8 cellular contexts compared by ENCODE assay signal in the genomic region with DNA sequence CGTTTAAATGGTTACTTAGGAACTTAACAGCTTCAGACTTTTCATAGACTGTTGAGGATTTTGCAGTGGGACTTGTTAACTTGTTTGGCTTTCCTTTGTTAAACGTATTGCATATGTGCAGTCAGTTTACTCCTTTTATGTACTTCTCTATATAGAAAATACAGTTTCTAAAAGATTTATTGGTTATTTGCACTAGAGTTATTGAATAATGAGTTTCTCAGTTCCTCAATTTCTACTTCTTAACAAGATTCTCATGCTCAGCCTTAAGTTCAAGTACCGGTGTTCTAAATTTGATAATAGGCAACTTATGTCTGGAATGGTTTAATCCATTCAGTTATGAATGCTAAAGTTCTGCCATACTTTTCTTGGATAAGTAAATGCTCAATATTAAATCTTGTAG. TPM values are rescaled to one million over a fixed set of nuclear protein-coding genes. Genes with fewer than 3 reads are reported as not detected.
DNase-seq lines count a peak whose midpoint lies in the region; ATAC-seq and TF ChIP-seq lines count a peak whose summit lies in the region.

No MANE protein-coding gene starts in this region.

- CTCF ChIA-PET in activated CD8-positive, alpha-beta memory T cell treated with anti-CD3 and anti-CD28 coated beads, Interleukin-2, amount 10 ng/mL, durations not matched to agents 7 days and 5 days (lab: Charles Lee), result interaction anchor here (0.8 to 2.2 kb wide), 2 partner anchors 48 to 185 kb away, joined by 3 to 6 read pairs; no protein-coding TSS in a partner anchor

- H3K4me1 Mint-ChIP-seq in activated CD8-positive, alpha-beta memory T cell treated with anti-CD3 and anti-CD28 coated beads, Interleukin-2, amount 10 ng/mL, durations not matched to agents 7 days and 5 days, result peaks cover 48% of the 10 kb centered on the region

- H3K9me3 ChIP-seq in thyroid gland, result no peaks in the 10 kb centered on the region

- H3K4me3 ChIP-seq in thyroid gland (replicated peaks in 1 of 3), result peak overlapping the region; percentile 53 to 95 (median 81)

- no peak for DNase-seq in activated CD8-positive, alpha-beta memory T cell treated with anti-CD3 and anti-CD28 coated beads, Interleukin-2, amount 10 ng/mL, durations not matched to agents 7 days and 5 days
- DNase-seq in activated CD8-positive, alpha-beta memory T cell treated with anti-CD3 and anti-CD28 coated beads, Interleukin-2, amount 50 U/mL, for 48 hours, result no peak
- DNase-seq in activated naive CD4-positive, alpha-beta T cell treated with anti-CD3 and anti-CD28 coated beads, Interleukin-2, amount 50 U/mL, for 72 hours (ENCODE audit: low spot score in 2 of 2), result no peak
- DNase-seq in kidney glomerular epithelial cell (lab: John Stamatoyannopoulos, UW) (peak; percentile 35), thyroid gland (no peak), foreskin melanocyte (no peak), Ammon's horn (ENCODE audit: low spot score) (no peak)

- peak overlapping the region; percentile 85 for H3K4me3 Mint-ChIP-seq in activated CD8-positive, alpha-beta memory T cell treated with anti-CD3 and anti-CD28 coated beads, Interleukin-2, amount 10 ng/mL, durations not matched to agents 7 days and 5 days

- peak overlapping the region; percentile 98 for H3K27ac Mint-ChIP-seq in activated CD8-positive, alpha-beta memory T cell treated with anti-CD3 and anti-CD28 coated beads, Interleukin-2, amount 10 ng/mL, durations not matched to agents 7 days and 5 days
- H3K27ac Mint-ChIP-seq in activated naive CD4-positive, alpha-beta T cell treated with anti-CD3 and anti-CD28 coated beads, Interleukin-2, amount 50 U/mL, for 72 hours, result peak overlapping the region; percentile 96 to 99

- TF ChIP-seq POLR2A in thyroid gland (IDR thresholded peaks at IDR 0.05), result no peak

- H3K27ac ChIP-seq in thyroid gland, result peak overlapping the region; percentile 91 to 97 (median 94)

- TF ChIP-seq CTCF in thyroid gland (IDR thresholded peaks at IDR 0.05), result no peak

- H3K27me3 Mint-ChIP-seq in activated CD8-positive, alpha-beta memory T cell treated with anti-CD3 and anti-CD28 coated beads, Interleukin-2, amount 10 ng/mL, durations not matched to agents 7 days and 5 days, result no peaks in the 10 kb centered on the region

- peaks cover 0 to 4% of the 10 kb centered on the region in 2 donors for H3K36me3 ChIP-seq in thyroid gland

- no peaks in the 10 kb centered on the region for H3K27me3 ChIP-seq in thyroid gland

- no peak for ATAC-seq in activated CD8-positive, alpha-beta memory T cell treated with anti-CD3 and anti-CD28 coated beads, Interleukin-2, amount 10 ng/mL, durations not matched to agents 7 days and 5 days
- no peak for ATAC-seq in activated naive CD4-positive, alpha-beta T cell treated with anti-CD3 and anti-CD28 coated beads, Interleukin-2, amount 50 U/mL, for 72 hours
- ATAC-seq in HG03097 (IDR thresholded peaks at IDR 0.05; ENCODE audit: low FRiP score, unreplicated experiment), result no peak

- no peaks in the 10 kb centered on the region for H3K9me3 Mint-ChIP-seq in activated CD8-positive, alpha-beta memory T cell treated with anti-CD3 and anti-CD28 coated beads, Interleukin-2, amount 10 ng/mL, durations not matched to agents 7 days and 5 days (ENCODE audit: low read depth)
- H3K9me3 Mint-ChIP-seq in activated naive CD4-positive, alpha-beta T cell treated with anti-CD3 and anti-CD28 coated beads, Interleukin-2, amount 50 U/mL, for 72 hours, result no peaks in the 10 kb centered on the region

- H3K36me3 Mint-ChIP-seq in activated CD8-positive, alpha-beta memory T cell treated with anti-CD3 and anti-CD28 coated beads, Interleukin-2, amount 10 ng/mL, durations not matched to agents 7 days and 5 days, result peaks cover 25% of the 10 kb centered on the region
- H3K36me3 Mint-ChIP-seq in activated naive CD4-positive, alpha-beta T cell treated with anti-CD3 and anti-CD28 coated beads, Interleukin-2, amount 50 U/mL, for 72 hours, result peaks cover 29 to 34% of the 10 kb centered on the region in 2 donors

- intact Hi-C loops in thyroid gland (cut with DNase I), result no loop called here

- 3% methylated on average over 3 of the region's 3 CpGs for WGBS in thyroid gland, 2 donors

- peaks cover 23 to 28% of the 10 kb centered on the region in 2 donors for H3K4me1 ChIP-seq in thyroid gland

RNA-seq across cellular contexts. Expression of gene PSMA3, which starts 0.9 kb away (rescaled TPM):
- 100 to 1,000 TPM; 284 to 312 TPM for total RNA-seq in activated CD8-positive, alpha-beta memory T cell treated with anti-CD3 and anti-CD28 coated beads, Interleukin-2, amount 10 ng/mL, durations not matched to agents 7 days and 5 days
- 100 to 1,000 TPM; 252 to 310 TPM for total RNA-seq in activated naive CD4-positive, alpha-beta T cell treated with anti-CD3 and anti-CD28 coated beads, Interleukin-2, amount 50 U/mL, for 72 hours
- total RNA-seq in thyroid gland, result 100 to 1,000 TPM in 3 of 4 donors, 10 to 100 TPM in 1; 98.6 to 151 (median 131) TPM

RNA-seq across cellular contexts. Expression of gene ACTR10, which starts 45.6 kb away (rescaled TPM):
- 10 to 100 TPM; 36.5 to 40.2 TPM for total RNA-seq in activated CD8-positive, alpha-beta memory T cell treated with anti-CD3 and anti-CD28 coated beads, Interleukin-2, amount 10 ng/mL, durations not matched to agents 7 days and 5 days
- 10 to 100 TPM; 22.4 to 37.4 TPM for total RNA-seq in activated naive CD4-positive, alpha-beta T cell treated with anti-CD3 and anti-CD28 coated beads, Interleukin-2, amount 50 U/mL, for 72 hours
- total RNA-seq in thyroid gland, result 10 to 100 TPM; 59.8 to 79.1 (median 69.0) TPM

RNA-seq across cellular contexts. Expression of gene ARID4A, which starts 52.8 kb away (rescaled TPM):
- 10 to 100 TPM; 32.2 to 35.8 TPM for total RNA-seq in activated CD8-positive, alpha-beta memory T cell treated with anti-CD3 and anti-CD28 coated beads, Interleukin-2, amount 10 ng/mL, durations not matched to agents 7 days and 5 days
- total RNA-seq in activated naive CD4-positive, alpha-beta T cell treated with anti-CD3 and anti-CD28 coated beads, Interleukin-2, amount 50 U/mL, for 72 hours, result 10 to 100 TPM; 27.3 to 30.4 TPM
- 10 to 100 TPM; 17.1 to 18.7 (median 17.6) TPM for total RNA-seq in thyroid gland
